In genomic region chr3:52002768-52003167, GRCh38 we compare ENCODE assay signal across 24 cellular contexts.
"Had no signal": no experiment of that assay in that cellular context is flagged by ENCODE, and none has a peak within 500 bp of the region (broad histone marks: within the 10 kb centered on the region; RNA-seq: fewer than 3 reads in every experiment).

No MANE protein-coding gene starts in this region.

- FAIRE-seq: astrocyte, endometrium, TTC549 had no signal

- H3K9me3 ChIP-seq: breast epithelium, colonic mucosa, heart left ventricle, lower lobe of right lung, mucosa of descending colon, neutrophil, ovary, prostate gland, testis had no signal

- DNase-seq: activated CD4-positive, alpha-beta T cell treated with anti-CD3 and anti-CD28 coated beads, Interleukin-2, amount 50 U/mL, for 1 hour; activated CD4-positive, CD25-positive, alpha-beta regulatory T cell treated with anti-CD3 and anti-CD28 coated beads, Interleukin-2, amount 50 U/mL, for 72 hours; activated CD8-positive, alpha-beta T cell treated with anti-CD3 and anti-CD28 coated beads, Interleukin-2, amount 10 ng/mL, durations not matched to agents 7 days and 5 days; activated gamma-delta T cell treated with Interleukin-2 at 50 U/mL for 16 hours; colonic mucosa; heart left ventricle; immature natural killer cell; lower lobe of right lung; mesendoderm; mucosa of descending colon; ovary; stimulated activated CD4-positive, alpha-beta T cell treated with anti-CD3 and anti-CD28 coated beads, Interleukin-2, amount 100 ng/mL, for 48 hours; stimulated activated CD8-positive, alpha-beta memory T cell treated with anti-CD3 and anti-CD28 coated beads, Interleukin-4, amount 100 ng/mL, for 48 hours; stimulated activated naive CD4-positive, alpha-beta T cell; testis; WERI-Rb-1 had no signal

- H3K27me3 ChIP-seq: breast epithelium, colonic mucosa, heart left ventricle, ovary, testis had no signal

- H3K4me3 ChIP-seq: breast epithelium, colonic mucosa, heart left ventricle, lower lobe of right lung, mucosa of descending colon, ovary, prostate gland, testis had no signal

- H3K4me1 ChIP-seq: colonic mucosa had no signal

- H3K27ac ChIP-seq: breast epithelium, colonic mucosa, heart left ventricle, lower lobe of right lung, neutrophil, ovary, prostate gland, testis, WERI-Rb-1 had no signal

- H3K36me3 ChIP-seq: breast epithelium, colonic mucosa, heart left ventricle, lower lobe of right lung, neutrophil, ovary, prostate gland, WERI-Rb-1 had no signal

- ATAC-seq: activated CD8-positive, alpha-beta T cell treated with anti-CD3 and anti-CD28 coated beads, Interleukin-2, amount 10 ng/mL, durations not matched to agents 7 days and 5 days; activated naive CD4-positive, alpha-beta T cell treated with anti-CD3 and anti-CD28 coated beads, Interleukin-2, amount 50 U/mL, for 72 hours; heart left ventricle; left lobe of liver; lower lobe of right lung; mucosa of descending colon had no signal
